ENCODE assay signal across 20 cellular contexts in genomic region chr1:24699628-24700027, GRCh38. TPM values are rescaled to one million over a fixed set of nuclear protein-coding genes. Genes with fewer than 3 reads are reported as not detected.
DNase-seq lines count a peak whose midpoint lies in the region; ATAC-seq and TF ChIP-seq lines count a peak whose summit lies in the region.
"Had no signal": no experiment of that assay in that cellular context is flagged by ENCODE, and none has a peak within 500 bp of the region (broad histone marks: within the 10 kb centered on the region; RNA-seq: fewer than 3 reads in every experiment).

No MANE protein-coding gene starts in this region.

- DNase-seq in ELR (ENCODE audit: low read depth) (peak; percentile 28), NCI-H146 (lab: John Stamatoyannopoulos, UW) (peak; percentile 67), SHP77 (lab: John Stamatoyannopoulos, UW) (peak; percentile 48 to 69), mesendoderm (no peak), BE2C (no peak), amygdala (lab: John Stamatoyannopoulos, UW) (no peak)
- DNase-seq: activated CD4-positive, alpha-beta T cell treated with anti-CD3 and anti-CD28 coated beads for 4 hours; CD4-positive, CD25-positive, alpha-beta regulatory T cell; left lung; NCI-H82; PC-9; substantia nigra; T-helper 1 cell had no signal

- no CpG with 5 or more reads among the region's 7 CpGs for WGBS in mesendoderm (ENCODE audit: extremely low coverage, insufficient coverage, low lambda C conversion rate)

- no peak overlapping the region for H3K18ac ChIP-seq in mesendoderm (ENCODE audit: low read length)

- ATAC-seq in HG02571 (IDR thresholded peaks at IDR 0.05; ENCODE audit: unreplicated experiment) = no peak
- ATAC-seq: activated naive CD4-positive, alpha-beta T cell treated with anti-CD3 and anti-CD28 coated beads, Interleukin-2, amount 50 U/mL, for 72 hours; GM12878; HCT116; left lung had no signal

- H3K4me3 ChIP-seq in mesendoderm (ENCODE audit: low read length) = no peak overlapping the region
- H3K4me3 ChIP-seq in BE2C (ENCODE audit: low read depth, low read length) = no peak overlapping the region
- H3K4me3 ChIP-seq: GM12878, left lung, PC-9, SJSA1 had no signal

- H3K36me3 ChIP-seq in mesendoderm (ENCODE audit: control insufficient read depth, insufficient read depth, low read length) (no peaks in the 10 kb centered on the region), BE2C (no peaks in the 10 kb centered on the region)
- H3K36me3 ChIP-seq: left lung, SJSA1 had no signal

- H3K27ac ChIP-seq in mesendoderm (ENCODE audit: low read depth, low read length) = no peak overlapping the region
- H3K27ac ChIP-seq: epithelial cell of prostate, KMS-11, left lung, PC-9, SJSA1 had no signal

- H3K27me3 ChIP-seq in mesendoderm (ENCODE audit: insufficient read depth, low read length, poor library complexity) (no peaks in the 10 kb centered on the region), BE2C (no peaks in the 10 kb centered on the region)
- H3K27me3 ChIP-seq: left lung, SJSA1 had no signal

- no peaks in the 10 kb centered on the region for H3K79me1 ChIP-seq in mesendoderm (ENCODE audit: low read length)

- H3K4me1 ChIP-seq in mesendoderm (ENCODE audit: control insufficient read depth, low read depth, low read length) (peaks cover 2% of the 10 kb centered on the region), BE2C (no peaks in the 10 kb centered on the region)

- no peak overlapping the region for H3K9ac ChIP-seq in mesendoderm (ENCODE audit: low read length)
- H3K9ac ChIP-seq: KMS-11 had no signal

- no peaks in the 10 kb centered on the region for H3K79me2 ChIP-seq in mesendoderm (ENCODE audit: control insufficient read depth, insufficient read depth, low read length)

- no peaks in the 10 kb centered on the region for H3K9me3 ChIP-seq in BE2C
- H3K9me3 ChIP-seq: left lung, SJSA1 had no signal

- no peak overlapping the region for H4K5ac ChIP-seq in mesendoderm (ENCODE audit: low read length)

- H2BK120ac ChIP-seq in mesendoderm (ENCODE audit: low read depth, low read length) = no peak overlapping the region

- TF ChIP-seq CTCF in BE2C (IDR thresholded peaks at IDR 0.05; ENCODE audit: low read depth, low read length) = no peak

- H2BK15ac ChIP-seq in mesendoderm (replicated peaks; ENCODE audit: low read depth) = no peak overlapping the region

- H2BK5ac ChIP-seq in mesendoderm (ENCODE audit: low read length) = no peak overlapping the region

- no peak overlapping the region for H3K23ac ChIP-seq in mesendoderm (ENCODE audit: low read length)

- H3K4ac ChIP-seq in mesendoderm (ENCODE audit: low read depth, low read length) = no peak overlapping the region

- no peak overlapping the region for H3K4me2 ChIP-seq in mesendoderm (ENCODE audit: low read length)
- H3K4me2 ChIP-seq: KMS-11, PC-9 had no signal

- H4K8ac ChIP-seq in mesendoderm (ENCODE audit: low read depth, low read length) = no peak overlapping the region

- H3K56ac ChIP-seq in mesendoderm (ENCODE audit: low read length) = peak overlapping the region; percentile 25

- H2AK5ac ChIP-seq in mesendoderm (ENCODE audit: low read length) = peak overlapping the region; percentile 79

RNA-seq across cellular contexts. Expression of gene CLIC4, which starts 45.6 kb away (rescaled TPM):
- 150 TPM for polyA plus RNA-seq in mesendoderm (2013, experiment 1 of 2)
- 151 TPM for polyA plus RNA-seq in mesendoderm (2013, experiment 2 of 2)
- 73.5 TPM for polyA plus RNA-seq in BE2C (2012; ENCODE audit: insufficient read depth, insufficient read length, low read depth)

RNA-seq across cellular contexts. Expression of gene SRRM1, which starts 56.5 kb away (rescaled TPM):
- 308 TPM for polyA plus RNA-seq in mesendoderm (2013, experiment 1 of 2)
- 317 TPM for polyA plus RNA-seq in mesendoderm (2013, experiment 2 of 2)
- polyA plus RNA-seq in BE2C (2012; ENCODE audit: insufficient read depth, insufficient read length, low read depth) = 41.5 TPM

Comparison
In these comparisons a context has a peak if more than half of its experiments do, and no peak if none do; other contexts are left out.
1. DNase-seq: peak in ELR (single experiment), NCI-H146 (single experiment) and SHP77 (2 of 2); none in mesendoderm (single experiment), BE2C (single experiment) and amygdala (0 of 56).